In the genomic region with DNA sequence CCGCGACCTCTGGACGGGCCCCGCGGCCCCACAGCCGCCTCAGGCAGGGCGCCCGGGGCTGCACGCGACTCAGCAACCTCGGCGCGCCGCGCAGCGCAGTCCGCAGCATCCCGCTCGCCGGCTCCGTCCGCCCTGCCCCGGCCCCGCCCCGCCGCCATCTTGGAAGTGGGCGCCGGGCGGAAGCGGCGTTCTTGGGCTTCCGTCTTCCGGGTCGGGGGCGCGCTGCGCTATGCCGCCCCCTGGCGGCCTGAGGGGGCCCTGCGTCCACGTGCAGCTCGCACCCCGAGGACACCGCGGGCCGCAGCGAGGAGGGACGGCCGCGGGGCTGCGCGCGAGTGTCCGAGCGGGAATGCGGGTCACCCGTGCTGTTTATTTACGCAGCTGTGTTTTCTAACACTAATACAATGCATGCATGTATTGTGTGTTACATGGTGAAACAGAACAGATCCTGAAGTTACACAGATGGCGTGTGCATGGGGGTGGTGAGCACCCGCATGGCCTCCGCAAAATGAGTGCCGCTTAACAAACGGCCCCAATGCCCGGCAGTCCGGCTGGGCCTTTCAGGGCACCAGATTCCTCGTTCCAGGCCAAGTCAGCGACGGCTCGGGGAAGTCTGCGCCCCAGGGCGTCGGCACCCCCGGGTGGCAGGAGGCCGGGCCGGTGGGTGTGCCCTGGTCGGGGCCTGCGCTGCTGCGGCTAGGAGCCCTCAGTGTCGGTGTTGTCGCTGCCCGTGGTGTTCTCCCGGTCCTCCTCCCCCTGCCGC, we compare ENCODE assay signal across 1 cellular context.
A peak's percentile ranks its signal among the peaks of the same experiment; 100 is the strongest.
TF ChIP-seq lines count a peak whose summit lies in the region.

A gene (minus strand): TSS at position 139 of the 763 bp plus-strand sequence. CDS start 30 bp downstream, at position 109.

TF ChIP-seq in HepG2, 621 proteins besides CTCF, POLR2A, EP300 and RAD21 (continued from another document and continues in another):
- TF ChIP-seq, protein P1, sequence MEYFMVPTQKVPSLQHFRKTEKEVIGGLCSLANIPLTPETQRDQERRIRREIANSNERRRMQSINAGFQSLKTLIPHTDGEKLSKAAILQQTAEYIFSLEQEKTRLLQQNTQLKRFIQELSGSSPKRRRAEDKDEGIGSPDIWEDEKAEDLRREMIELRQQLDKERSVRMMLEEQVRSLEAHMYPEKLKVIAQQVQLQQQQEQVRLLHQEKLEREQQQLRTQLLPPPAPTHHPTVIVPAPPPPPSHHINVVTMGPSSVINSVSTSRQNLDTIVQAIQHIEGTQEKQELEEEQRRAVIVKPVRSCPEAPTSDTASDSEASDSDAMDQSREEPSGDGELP (IDR thresholded peaks at IDR 0.05; ENCODE audit: borderline replicate concordance, low read depth) = no peak
- TF ChIP-seq, protein P2, sequence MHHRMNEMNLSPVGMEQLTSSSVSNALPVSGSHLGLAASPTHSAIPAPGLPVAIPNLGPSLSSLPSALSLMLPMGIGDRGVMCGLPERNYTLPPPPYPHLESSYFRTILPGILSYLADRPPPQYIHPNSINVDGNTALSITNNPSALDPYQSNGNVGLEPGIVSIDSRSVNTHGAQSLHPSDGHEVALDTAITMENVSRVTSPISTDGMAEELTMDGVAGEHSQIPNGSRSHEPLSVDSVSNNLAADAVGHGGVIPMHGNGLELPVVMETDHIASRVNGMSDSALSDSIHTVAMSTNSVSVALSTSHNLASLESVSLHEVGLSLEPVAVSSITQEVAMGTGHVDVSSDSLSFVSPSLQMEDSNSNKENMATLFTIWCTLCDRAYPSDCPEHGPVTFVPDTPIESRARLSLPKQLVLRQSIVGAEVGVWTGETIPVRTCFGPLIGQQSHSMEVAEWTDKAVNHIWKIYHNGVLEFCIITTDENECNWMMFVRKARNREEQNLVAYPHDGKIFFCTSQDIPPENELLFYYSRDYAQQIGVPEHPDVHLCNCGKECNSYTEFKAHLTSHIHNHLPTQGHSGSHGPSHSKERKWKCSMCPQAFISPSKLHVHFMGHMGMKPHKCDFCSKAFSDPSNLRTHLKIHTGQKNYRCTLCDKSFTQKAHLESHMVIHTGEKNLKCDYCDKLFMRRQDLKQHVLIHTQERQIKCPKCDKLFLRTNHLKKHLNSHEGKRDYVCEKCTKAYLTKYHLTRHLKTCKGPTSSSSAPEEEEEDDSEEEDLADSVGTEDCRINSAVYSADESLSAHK (CRISPR knock-in tag; IDR thresholded peaks at IDR 0.05; ENCODE audit: borderline replicate concordance) = no peak
- TF ChIP-seq ZNF737 (CRISPR knock-in tag; IDR thresholded peaks at IDR 0.05; ENCODE audit: borderline replicate concordance) (no peak), GATAD1 (CRISPR knock-in tag; IDR thresholded peaks at IDR 0.05) (peak; percentile 81), ZNF556 (CRISPR knock-in tag; IDR thresholded peaks at IDR 0.05; ENCODE audit: borderline replicate concordance) (peak; percentile 97), KDM4B (CRISPR knock-in tag; IDR thresholded peaks at IDR 0.05) (no peak), ZNF605 (CRISPR knock-in tag; IDR thresholded peaks at IDR 0.05) (peak; percentile 21; the same call in 1 of the 2 replicates), ZNF530 (CRISPR knock-in tag; IDR thresholded peaks at IDR 0.05; ENCODE audit: low read depth) (no peak), ZNF121 (CRISPR knock-in tag; IDR thresholded peaks at IDR 0.05) (0 out of 2 replicates have a peak, but pooled peaks have one; percentile 35), ZNF572 (CRISPR knock-in tag; IDR thresholded peaks at IDR 0.05) (0 out of 2 replicates have a peak, but pooled peaks have one; percentile 43), CEBPB (IDR thresholded peaks at IDR 0.05; ENCODE audit: borderline replicate concordance, low read depth, low read length) (no peak), ZNF33A (CRISPR knock-in tag; IDR thresholded peaks at IDR 0.05; ENCODE audit: borderline replicate concordance) (no peak), ZNF557 (CRISPR knock-in tag; IDR thresholded peaks at IDR 0.05) (peak; percentile 28; the same call in 1 of the 2 replicates), ZNF772 (CRISPR knock-in tag; IDR thresholded peaks at IDR 0.05) (no peak), CBFB (CRISPR knock-in tag; IDR thresholded peaks at IDR 0.05) (0 out of 2 replicates have a peak, but pooled peaks have one; percentile 18), ZSCAN21 (CRISPR knock-in tag; IDR thresholded peaks at IDR 0.05; ENCODE audit: borderline replicate concordance) (peak; percentile 88), FOXO1 (CRISPR knock-in tag; IDR thresholded peaks at IDR 0.05) (0 out of 2 replicates have a peak, but pooled peaks have one; percentile 23), ZFY (CRISPR knock-in tag; IDR thresholded peaks at IDR 0.05) (peak; percentile 80; the same call in 1 of the 2 replicates), ZNF350 (CRISPR knock-in tag; IDR thresholded peaks at IDR 0.05; ENCODE audit: borderline replicate concordance, low read depth) (no peak), PAX8 (CRISPR knock-in tag; IDR thresholded peaks at IDR 0.05; ENCODE audit: borderline replicate concordance) (peak; percentile 94; the same call in 1 of the 2 replicates), GTF3A (CRISPR knock-in tag; conservative IDR thresholded peaks at IDR 0.05) (no peak), PHF20 (CRISPR knock-in tag; IDR thresholded peaks at IDR 0.05) (peak; percentile 88), POLR2G (IDR thresholded peaks at IDR 0.05; ENCODE audit: low read depth, low read length) (peak; percentile 77), ZNF788 (CRISPR knock-in tag; IDR thresholded peaks at IDR 0.05; ENCODE audit: borderline replicate concordance) (peak; percentile 60; the same call in 1 of the 2 replicates), ZNF570 (CRISPR knock-in tag; IDR thresholded peaks at IDR 0.05; ENCODE audit: borderline replicate concordance) (no peak), PAWR (CRISPR knock-in tag; IDR thresholded peaks at IDR 0.05; ENCODE audit: borderline replicate concordance) (0 out of 2 replicates have a peak, but pooled peaks have one; percentile 70), ZNF383 (CRISPR knock-in tag; IDR thresholded peaks at IDR 0.05; ENCODE audit: borderline replicate concordance) (peak; percentile 92; the same call in 1 of the 2 replicates), YEATS4 (CRISPR knock-in tag; IDR thresholded peaks at IDR 0.05; ENCODE audit: borderline replicate concordance) (peak; percentile 86), ZFP62 (CRISPR knock-in tag; IDR thresholded peaks at IDR 0.05) (0 out of 2 replicates have a peak, but pooled peaks have one; percentile 24), ZFP90 (CRISPR knock-in tag; IDR thresholded peaks at IDR 0.05; ENCODE audit: borderline replicate concordance) (peak; percentile 70; the same call in 1 of the 2 replicates), PHF8 (CRISPR knock-in tag; IDR thresholded peaks at IDR 0.05) (peak; percentile 38; the same call in 1 of the 2 replicates), MAFG (CRISPR knock-in tag; IDR thresholded peaks at IDR 0.05) (no peak)
- TF ChIP-seq, protein P3, sequence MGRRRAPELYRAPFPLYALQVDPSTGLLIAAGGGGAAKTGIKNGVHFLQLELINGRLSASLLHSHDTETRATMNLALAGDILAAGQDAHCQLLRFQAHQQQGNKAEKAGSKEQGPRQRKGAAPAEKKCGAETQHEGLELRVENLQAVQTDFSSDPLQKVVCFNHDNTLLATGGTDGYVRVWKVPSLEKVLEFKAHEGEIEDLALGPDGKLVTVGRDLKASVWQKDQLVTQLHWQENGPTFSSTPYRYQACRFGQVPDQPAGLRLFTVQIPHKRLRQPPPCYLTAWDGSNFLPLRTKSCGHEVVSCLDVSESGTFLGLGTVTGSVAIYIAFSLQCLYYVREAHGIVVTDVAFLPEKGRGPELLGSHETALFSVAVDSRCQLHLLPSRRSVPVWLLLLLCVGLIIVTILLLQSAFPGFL (CRISPR knock-in tag; IDR thresholded peaks at IDR 0.05) = 0 out of 2 replicates have a peak, but pooled peaks have one; percentile 68
- TF ChIP-seq, protein P4, sequence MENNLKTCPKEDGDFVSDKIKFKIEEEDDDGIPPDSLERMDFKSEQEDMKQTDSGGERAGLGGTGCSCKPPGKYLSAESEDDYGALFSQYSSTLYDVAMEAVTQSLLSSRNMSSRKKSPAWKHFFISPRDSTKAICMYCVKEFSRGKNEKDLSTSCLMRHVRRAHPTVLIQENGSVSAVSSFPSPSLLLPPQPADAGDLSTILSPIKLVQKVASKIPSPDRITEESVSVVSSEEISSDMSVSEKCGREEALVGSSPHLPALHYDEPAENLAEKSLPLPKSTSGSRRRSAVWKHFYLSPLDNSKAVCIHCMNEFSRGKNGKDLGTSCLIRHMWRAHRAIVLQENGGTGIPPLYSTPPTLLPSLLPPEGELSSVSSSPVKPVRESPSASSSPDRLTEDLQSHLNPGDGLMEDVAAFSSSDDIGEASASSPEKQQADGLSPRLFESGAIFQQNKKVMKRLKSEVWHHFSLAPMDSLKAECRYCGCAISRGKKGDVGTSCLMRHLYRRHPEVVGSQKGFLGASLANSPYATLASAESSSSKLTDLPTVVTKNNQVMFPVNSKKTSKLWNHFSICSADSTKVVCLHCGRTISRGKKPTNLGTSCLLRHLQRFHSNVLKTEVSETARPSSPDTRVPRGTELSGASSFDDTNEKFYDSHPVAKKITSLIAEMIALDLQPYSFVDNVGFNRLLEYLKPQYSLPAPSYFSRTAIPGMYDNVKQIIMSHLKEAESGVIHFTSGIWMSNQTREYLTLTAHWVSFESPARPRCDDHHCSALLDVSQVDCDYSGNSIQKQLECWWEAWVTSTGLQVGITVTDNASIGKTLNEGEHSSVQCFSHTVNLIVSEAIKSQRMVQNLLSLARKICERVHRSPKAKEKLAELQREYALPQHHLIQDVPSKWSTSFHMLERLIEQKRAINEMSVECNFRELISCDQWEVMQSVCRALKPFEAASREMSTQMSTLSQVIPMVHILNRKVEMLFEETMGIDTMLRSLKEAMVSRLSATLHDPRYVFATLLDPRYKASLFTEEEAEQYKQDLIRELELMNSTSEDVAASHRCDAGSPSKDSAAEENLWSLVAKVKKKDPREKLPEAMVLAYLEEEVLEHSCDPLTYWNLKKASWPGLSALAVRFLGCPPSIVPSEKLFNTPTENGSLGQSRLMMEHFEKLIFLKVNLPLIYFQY (CRISPR knock-in tag; IDR thresholded peaks at IDR 0.05; ENCODE audit: borderline replicate concordance) = peak; percentile 50; the same call in 1 of the 2 replicates
- TF ChIP-seq, protein P5, sequence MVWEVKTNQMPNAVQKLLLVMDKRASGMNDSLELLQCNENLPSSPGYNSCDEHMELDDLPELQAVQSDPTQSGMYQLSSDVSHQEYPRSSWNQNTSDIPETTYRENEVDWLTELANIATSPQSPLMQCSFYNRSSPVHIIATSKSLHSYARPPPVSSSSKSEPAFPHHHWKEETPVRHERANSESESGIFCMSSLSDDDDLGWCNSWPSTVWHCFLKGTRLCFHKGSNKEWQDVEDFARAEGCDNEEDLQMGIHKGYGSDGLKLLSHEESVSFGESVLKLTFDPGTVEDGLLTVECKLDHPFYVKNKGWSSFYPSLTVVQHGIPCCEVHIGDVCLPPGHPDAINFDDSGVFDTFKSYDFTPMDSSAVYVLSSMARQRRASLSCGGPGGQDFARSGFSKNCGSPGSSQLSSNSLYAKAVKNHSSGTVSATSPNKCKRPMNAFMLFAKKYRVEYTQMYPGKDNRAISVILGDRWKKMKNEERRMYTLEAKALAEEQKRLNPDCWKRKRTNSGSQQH (CRISPR knock-in tag; IDR thresholded peaks at IDR 0.05; ENCODE audit: low read depth) = no peak
- TF ChIP-seq, protein P6, sequence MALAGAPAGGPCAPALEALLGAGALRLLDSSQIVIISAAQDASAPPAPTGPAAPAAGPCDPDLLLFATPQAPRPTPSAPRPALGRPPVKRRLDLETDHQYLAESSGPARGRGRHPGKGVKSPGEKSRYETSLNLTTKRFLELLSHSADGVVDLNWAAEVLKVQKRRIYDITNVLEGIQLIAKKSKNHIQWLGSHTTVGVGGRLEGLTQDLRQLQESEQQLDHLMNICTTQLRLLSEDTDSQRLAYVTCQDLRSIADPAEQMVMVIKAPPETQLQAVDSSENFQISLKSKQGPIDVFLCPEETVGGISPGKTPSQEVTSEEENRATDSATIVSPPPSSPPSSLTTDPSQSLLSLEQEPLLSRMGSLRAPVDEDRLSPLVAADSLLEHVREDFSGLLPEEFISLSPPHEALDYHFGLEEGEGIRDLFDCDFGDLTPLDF (CRISPR knock-in tag; IDR thresholded peaks at IDR 0.05) = peak; percentile 62; the same call in 1 of the 2 replicates
- TF ChIP-seq, protein P7, sequence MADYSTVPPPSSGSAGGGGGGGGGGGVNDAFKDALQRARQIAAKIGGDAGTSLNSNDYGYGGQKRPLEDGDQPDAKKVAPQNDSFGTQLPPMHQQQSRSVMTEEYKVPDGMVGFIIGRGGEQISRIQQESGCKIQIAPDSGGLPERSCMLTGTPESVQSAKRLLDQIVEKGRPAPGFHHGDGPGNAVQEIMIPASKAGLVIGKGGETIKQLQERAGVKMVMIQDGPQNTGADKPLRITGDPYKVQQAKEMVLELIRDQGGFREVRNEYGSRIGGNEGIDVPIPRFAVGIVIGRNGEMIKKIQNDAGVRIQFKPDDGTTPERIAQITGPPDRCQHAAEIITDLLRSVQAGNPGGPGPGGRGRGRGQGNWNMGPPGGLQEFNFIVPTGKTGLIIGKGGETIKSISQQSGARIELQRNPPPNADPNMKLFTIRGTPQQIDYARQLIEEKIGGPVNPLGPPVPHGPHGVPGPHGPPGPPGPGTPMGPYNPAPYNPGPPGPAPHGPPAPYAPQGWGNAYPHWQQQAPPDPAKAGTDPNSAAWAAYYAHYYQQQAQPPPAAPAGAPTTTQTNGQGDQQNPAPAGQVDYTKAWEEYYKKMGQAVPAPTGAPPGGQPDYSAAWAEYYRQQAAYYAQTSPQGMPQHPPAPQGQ (CRISPR knock-in tag; IDR thresholded peaks at IDR 0.05; ENCODE audit: borderline replicate concordance) = no peak
- TF ChIP-seq, protein P8, sequence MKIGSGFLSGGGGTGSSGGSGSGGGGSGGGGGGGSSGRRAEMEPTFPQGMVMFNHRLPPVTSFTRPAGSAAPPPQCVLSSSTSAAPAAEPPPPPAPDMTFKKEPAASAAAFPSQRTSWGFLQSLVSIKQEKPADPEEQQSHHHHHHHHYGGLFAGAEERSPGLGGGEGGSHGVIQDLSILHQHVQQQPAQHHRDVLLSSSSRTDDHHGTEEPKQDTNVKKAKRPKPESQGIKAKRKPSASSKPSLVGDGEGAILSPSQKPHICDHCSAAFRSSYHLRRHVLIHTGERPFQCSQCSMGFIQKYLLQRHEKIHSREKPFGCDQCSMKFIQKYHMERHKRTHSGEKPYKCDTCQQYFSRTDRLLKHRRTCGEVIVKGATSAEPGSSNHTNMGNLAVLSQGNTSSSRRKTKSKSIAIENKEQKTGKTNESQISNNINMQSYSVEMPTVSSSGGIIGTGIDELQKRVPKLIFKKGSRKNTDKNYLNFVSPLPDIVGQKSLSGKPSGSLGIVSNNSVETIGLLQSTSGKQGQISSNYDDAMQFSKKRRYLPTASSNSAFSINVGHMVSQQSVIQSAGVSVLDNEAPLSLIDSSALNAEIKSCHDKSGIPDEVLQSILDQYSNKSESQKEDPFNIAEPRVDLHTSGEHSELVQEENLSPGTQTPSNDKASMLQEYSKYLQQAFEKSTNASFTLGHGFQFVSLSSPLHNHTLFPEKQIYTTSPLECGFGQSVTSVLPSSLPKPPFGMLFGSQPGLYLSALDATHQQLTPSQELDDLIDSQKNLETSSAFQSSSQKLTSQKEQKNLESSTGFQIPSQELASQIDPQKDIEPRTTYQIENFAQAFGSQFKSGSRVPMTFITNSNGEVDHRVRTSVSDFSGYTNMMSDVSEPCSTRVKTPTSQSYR (CRISPR knock-in tag; IDR thresholded peaks at IDR 0.05; ENCODE audit: borderline replicate concordance) = peak; percentile 67; the same call in 1 of the 2 replicates
- TF ChIP-seq, protein P9, sequence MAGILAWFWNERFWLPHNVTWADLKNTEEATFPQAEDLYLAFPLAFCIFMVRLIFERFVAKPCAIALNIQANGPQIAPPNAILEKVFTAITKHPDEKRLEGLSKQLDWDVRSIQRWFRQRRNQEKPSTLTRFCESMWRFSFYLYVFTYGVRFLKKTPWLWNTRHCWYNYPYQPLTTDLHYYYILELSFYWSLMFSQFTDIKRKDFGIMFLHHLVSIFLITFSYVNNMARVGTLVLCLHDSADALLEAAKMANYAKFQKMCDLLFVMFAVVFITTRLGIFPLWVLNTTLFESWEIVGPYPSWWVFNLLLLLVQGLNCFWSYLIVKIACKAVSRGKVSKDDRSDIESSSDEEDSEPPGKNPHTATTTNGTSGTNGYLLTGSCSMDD (CRISPR knock-in tag; IDR thresholded peaks at IDR 0.05) = peak; percentile 61; the same call in 1 of the 2 replicates
